33 cellular contexts compared by ENCODE assay signal in genomic region chr14:92706386-92706785, GRCh38.
"Had no signal": no experiment of that assay in that cellular context is flagged by ENCODE, and none has a peak within 500 bp of the region (broad histone marks: within the 10 kb centered on the region; RNA-seq: fewer than 3 reads in every experiment).

No MANE protein-coding gene starts in this region.

- H3K36me3 Mint-ChIP-seq: activated CD4-positive, alpha-beta memory T cell treated with anti-CD3 and anti-CD28 coated beads for 36 hours; activated CD8-positive, alpha-beta memory T cell treated with anti-CD3 and anti-CD28 coated beads, Interleukin-2, amount 10 ng/mL, durations not matched to agents 7 days and 5 days; activated naive CD4-positive, alpha-beta T cell treated with anti-CD3 and anti-CD28 coated beads, Interleukin-2, amount 10 ng/mL, durations not matched to agents 7 days and 5 days had no signal

- H3K27ac ChIP-seq: Peyer's patch, SJSA1 had no signal

- DNase-seq: activated CD4-positive, alpha-beta memory T cell treated with anti-CD3 and anti-CD28 coated beads for 36 hours; activated CD4-positive, alpha-beta T cell treated with anti-CD3 and anti-CD28 coated beads, Interleukin-2, amount 10 ng/mL, durations not matched to agents 24 days and 14 days; activated CD8-positive, alpha-beta memory T cell treated with anti-CD3 and anti-CD28 coated beads for 24 hours; activated CD8-positive, alpha-beta memory T cell treated with anti-CD3 and anti-CD28 coated beads, Interleukin-2, amount 10 ng/mL, durations not matched to agents 7 days and 5 days; activated CD8-positive, alpha-beta memory T cell treated with anti-CD3 and anti-CD28 coated beads, Interleukin-2, amount 50 U/mL, for 48 hours; activated effector memory CD4-positive, alpha-beta T cell treated with Interleukin-2 at 50 U/mL for 16 hours; activated naive CD4-positive, alpha-beta T cell treated with anti-CD3 and anti-CD28 coated beads, Interleukin-2, amount 10 ng/mL, durations not matched to agents 7 days and 5 days; activated naive CD8-positive, alpha-beta T cell treated with anti-CD3 and anti-CD28 coated beads, Interleukin-2, amount 50 U/mL, for 24 hours; activated T-cell treated with anti-CD3 and anti-CD28 coated beads, Interleukin-2, amount 50 U/mL, for 48 hours; anterior cingulate cortex; caudate nucleus; cerebellar nuclear complex; NCI-H1092; NCI-H146; NCI-H187; NCI-H2029 treated with DMSO at 0.1 percent for 48 hours; NCI-H2107; NCI-H2171; NCI-H510A; NCI-H526; NCI-H748 treated with DMSO at 0.1 percent for 48 hours; NK-92 treated with Interleukin-12 subunit alpha and Interleukin-12 subunit beta, amount 100 ng/mL, for 24 hours; PC-3; Peyer's patch; SHP77; SK-N-SH; SW 1271; T-helper 1 cell; T-helper 2 cell; T-helper 9 cell had no signal

- H3K9me3 ChIP-seq: Peyer's patch, SJSA1, SK-N-SH had no signal

- H3K4me1 Mint-ChIP-seq: activated CD4-positive, alpha-beta T cell treated with anti-CD3 and anti-CD28 coated beads, Interleukin-2, amount 10 ng/mL, durations not matched to agents 24 days and 14 days; activated CD8-positive, alpha-beta memory T cell treated with anti-CD3 and anti-CD28 coated beads, Interleukin-2, amount 10 ng/mL, durations not matched to agents 7 days and 5 days; activated naive CD4-positive, alpha-beta T cell treated with anti-CD3 and anti-CD28 coated beads, Interleukin-2, amount 10 ng/mL, durations not matched to agents 7 days and 5 days; brain had no signal

- ATAC-seq: activated CD8-positive, alpha-beta memory T cell treated with anti-CD3 and anti-CD28 coated beads, Interleukin-2, amount 10 ng/mL, durations not matched to agents 7 days and 5 days; activated naive CD8-positive, alpha-beta T cell treated with anti-CD3 and anti-CD28 coated beads, Interleukin-2, amount 50 U/mL, for 24 hours; PC-3 had no signal

- H3K9me3 Mint-ChIP-seq: activated CD4-positive, alpha-beta memory T cell treated with anti-CD3 and anti-CD28 coated beads for 36 hours; activated CD4-positive, alpha-beta T cell treated with anti-CD3 and anti-CD28 coated beads, Interleukin-2, amount 10 ng/mL, durations not matched to agents 24 days and 14 days; activated naive CD4-positive, alpha-beta T cell treated with anti-CD3 and anti-CD28 coated beads, Interleukin-2, amount 10 ng/mL, durations not matched to agents 7 days and 5 days; activated naive CD8-positive, alpha-beta T cell treated with anti-CD3 and anti-CD28 coated beads, Interleukin-2, amount 50 U/mL, for 24 hours; brain had no signal

- H3K4me3 Mint-ChIP-seq: activated CD4-positive, alpha-beta memory T cell treated with anti-CD3 and anti-CD28 coated beads for 36 hours; activated CD4-positive, alpha-beta T cell treated with anti-CD3 and anti-CD28 coated beads, Interleukin-2, amount 10 ng/mL, durations not matched to agents 24 days and 14 days; activated CD8-positive, alpha-beta memory T cell treated with anti-CD3 and anti-CD28 coated beads, Interleukin-2, amount 10 ng/mL, durations not matched to agents 7 days and 5 days; activated naive CD4-positive, alpha-beta T cell treated with anti-CD3 and anti-CD28 coated beads, Interleukin-2, amount 10 ng/mL, durations not matched to agents 7 days and 5 days; activated naive CD8-positive, alpha-beta T cell; activated naive CD8-positive, alpha-beta T cell treated with anti-CD3 and anti-CD28 coated beads, Interleukin-2, amount 50 U/mL, for 24 hours; brain had no signal

- H3K4me3 ChIP-seq: Peyer's patch, SJSA1 had no signal

- H3K27me3 ChIP-seq: Peyer's patch, SJSA1 had no signal

- H3K27ac Mint-ChIP-seq: activated CD4-positive, alpha-beta memory T cell treated with anti-CD3 and anti-CD28 coated beads for 36 hours; activated CD4-positive, alpha-beta T cell treated with anti-CD3 and anti-CD28 coated beads, Interleukin-2, amount 10 ng/mL, durations not matched to agents 24 days and 14 days; activated CD8-positive, alpha-beta memory T cell treated with anti-CD3 and anti-CD28 coated beads, Interleukin-2, amount 10 ng/mL, durations not matched to agents 7 days and 5 days; activated naive CD4-positive, alpha-beta T cell treated with anti-CD3 and anti-CD28 coated beads, Interleukin-2, amount 10 ng/mL, durations not matched to agents 7 days and 5 days; activated naive CD8-positive, alpha-beta T cell; activated naive CD8-positive, alpha-beta T cell treated with anti-CD3 and anti-CD28 coated beads, Interleukin-2, amount 50 U/mL, for 24 hours; brain had no signal

- H3K27me3 Mint-ChIP-seq: activated naive CD8-positive, alpha-beta T cell; activated naive CD8-positive, alpha-beta T cell treated with anti-CD3 and anti-CD28 coated beads, Interleukin-2, amount 50 U/mL, for 24 hours had no signal
